ENCODE assay signal across 8 cellular contexts in genomic region chr9:113682297-113682771, GRCh38.
A peak's percentile ranks its signal among the peaks of the same experiment; 100 is the strongest.
DNase-seq lines count a peak whose midpoint lies in the region; ATAC-seq, FAIRE-seq and TF ChIP-seq lines count a peak whose summit lies in the region.

No MANE protein-coding gene starts in this region.

- peak overlapping the region in 1 of 3 experiments; percentile 25; a peak in 1 of 6 replicates for H3K4me3 ChIP-seq in HepG2 (replicated peaks in 1 of 3; ENCODE audit: insufficient read depth in 1 of 3, low read depth in 2 of 3, low read length in 3 of 3)

- FAIRE-seq in HepG2 (lab: Jason Lieb, UNC), result peak; percentile 96

- TF ChIP-seq POLR2A in HepG2 (IDR thresholded peaks at IDR 0.05; ENCODE audit: insufficient read depth in 1 of 2, low read depth in 2 of 2, low read length in 2 of 2), result no peak

- no peaks in the 10 kb centered on the region for H4K20me1 ChIP-seq in HepG2 (ENCODE audit: insufficient read depth, low read length)

- 3% methylated on average over 9 of the region's 9 CpGs for WGBS in HepG2 (ENCODE audit: low lambda C conversion rate)

- intact Hi-C loops in HepG2 (cut with micrococcal nuclease; ENCODE audit: unreplicated experiment), result loop anchor here (1.0 kb wide), 1 partner anchor 365 kb away; no protein-coding TSS in a partner anchor

- no peaks in the 10 kb centered on the region for H3K9me3 ChIP-seq in HepG2 (ENCODE audit: low read length)

- H3K27me3 ChIP-seq in HepG2 (ENCODE audit: control insufficient read depth in 1 of 2, insufficient read depth in 2 of 2, low read length in 2 of 2), result peaks cover 6 to 49% of the 10 kb centered on the region in 2 experiments; a peak in 3 of 5 replicates

- DNase-seq in NCI-H2107 treated with DMSO at 0.1 percent for 48 hours (lab: John Stamatoyannopoulos, UW; ENCODE audit: unreplicated experiment) (peak; percentile 13), NCI-H2107 (lab: John Stamatoyannopoulos, UW) (no peak), NCI-H146 (lab: John Stamatoyannopoulos, UW) (peak; percentile 16), UCSD-AML1 (lab: John Stamatoyannopoulos, UW; ENCODE audit: unreplicated experiment) (peak; percentile 66), dermis microvascular lymphatic vessel endothelial cell (ENCODE audit: low read depth in 2 of 2) (peak; percentile 59 to 70), HepG2 (ENCODE audit: low spot score) (peak; percentile 76)
- peak in 2 of 3 experiments; percentile 5 to 15 for DNase-seq in stimulated activated CD4-positive, alpha-beta T cell treated with anti-CD3 and anti-CD28 coated beads, TNF-alpha, amount 100 ng/mL, for 4 hours (ENCODE audit: low read depth in 3 of 3)

- ATAC-seq in HepG2 (peak; percentile 84), GM18861 (IDR thresholded peaks at IDR 0.05; ENCODE audit: unreplicated experiment) (no peak)

- POLR2A ChIA-PET in HepG2 (lab: Yijun Ruan, JAX), result no interaction called here

- H3K36me3 ChIP-seq in HepG2 (replicated peaks in 1 of 2; ENCODE audit: control insufficient read depth in 1 of 2, insufficient read depth in 2 of 2, low read length in 2 of 2), result no peaks in the 10 kb centered on the region

- in situ Hi-C loops in HepG2 (cut with HindIII; ENCODE audit: extremely low pct_ligation_motif_present, low pct_unique_long_range_greater_than_20kb), result no loop called here

- peak; percentile 58; the same call in 1 of the 2 replicates for TF ChIP-seq RAD21 in HepG2 (CRISPR knock-in tag; IDR thresholded peaks at IDR 0.05)

- peaks cover 10% of the 10 kb centered on the region; the same call in 1 of the 2 replicates for H3K4me1 ChIP-seq in HepG2 (ENCODE audit: insufficient read depth, low read length)

- CTCF ChIA-PET in HepG2 (lab: Yijun Ruan, JAX; ENCODE audit: low intra/inter-chr PET ratio, low total read pairs), result interaction anchor here (1.8 kb wide), 1 partner anchor 55 kb away, joined by 6 read pairs; no protein-coding TSS in a partner anchor

- no TSS peak for BruUV-seq in HepG2 (replicated peaks; lab: Mats Ljungman, UMichigan)

- TF ChIP-seq CTCF in HepG2 (CRISPR knock-in tag; IDR thresholded peaks at IDR 0.05), result peak; percentile 87

- H3K9ac ChIP-seq in HepG2 (ENCODE audit: insufficient read depth, low read depth, low read length), result no peak overlapping the region

- TF ChIP-seq EP300 in HepG2 (IDR thresholded peaks at IDR 0.05; ENCODE audit: low read depth in 2 of 2, low read length in 2 of 2), result no peak
- no peak for TF ChIP-seq EP300 in HepG2 (CRISPR knock-in tag; IDR thresholded peaks at IDR 0.05; ENCODE audit: borderline replicate concordance)

- no peak overlapping the region for H2AFZ ChIP-seq in HepG2 (ENCODE audit: low read length)

- peak overlapping the region; percentile 48; the same call in 1 of the 2 replicates for H3K4me2 ChIP-seq in HepG2 (ENCODE audit: low read depth, low read length)

- H3K79me2 ChIP-seq in HepG2 (ENCODE audit: insufficient read depth, low read length), result no peaks in the 10 kb centered on the region

- no peak overlapping the region for H3K27ac ChIP-seq in HepG2 (ENCODE audit: extremely low read length, insufficient read depth, low read length)

TF ChIP-seq in HepG2, 621 proteins besides CTCF, POLR2A, EP300 and RAD21 (continues in another document):
- TF ChIP-seq BCL6 (CRISPR knock-in tag; IDR thresholded peaks at IDR 0.05) (peak; percentile 24; the same call in 1 of the 2 replicates), IKZF5 (CRISPR knock-in tag; IDR thresholded peaks at IDR 0.05) (peak; percentile 60; the same call in 1 of the 2 replicates), STAG1 (CRISPR knock-in tag; IDR thresholded peaks at IDR 0.05) (peak; percentile 77), ELF1 (CRISPR knock-in tag; IDR thresholded peaks at IDR 0.05) (peak; percentile 63), GATAD1 (CRISPR knock-in tag; IDR thresholded peaks at IDR 0.05) (0 out of 2 replicates have a peak, but pooled peaks have one; percentile 19), ZBTB33 (CRISPR knock-in tag; IDR thresholded peaks at IDR 0.05) (0 out of 2 replicates have a peak, but pooled peaks have one; percentile 22), ZNF792 (CRISPR knock-in tag; IDR thresholded peaks at IDR 0.05) (0 out of 2 replicates have a peak, but pooled peaks have one; percentile 50), CEBPG (CRISPR knock-in tag; IDR thresholded peaks at IDR 0.05) (0 out of 2 replicates have a peak, but pooled peaks have one; percentile 3), KLF16 (CRISPR knock-in tag; IDR thresholded peaks at IDR 0.05) (peak in 1 of 2 experiments; percentile 54; a peak in 1 of 4 replicates), IRF2 (CRISPR knock-in tag; IDR thresholded peaks at IDR 0.05) (peak; percentile 33; the same call in 1 of the 2 replicates), SKI (IDR thresholded peaks at IDR 0.05; ENCODE audit: partially characterized antibody) (peak; percentile 47), FOXP4 (CRISPR knock-in tag; IDR thresholded peaks at IDR 0.05) (no peak), PPARG (CRISPR knock-in tag; conservative IDR thresholded peaks at IDR 0.05) (0 out of 2 replicates have a peak, but pooled peaks have one; percentile 23), E2F1 (CRISPR knock-in tag; IDR thresholded peaks at IDR 0.05) (no peak), ZGPAT (CRISPR knock-in tag; IDR thresholded peaks at IDR 0.05) (peak; percentile 51; the same call in 1 of the 2 replicates), GATAD2A (CRISPR knock-in tag; IDR thresholded peaks at IDR 0.05) (peak; percentile 51; the same call in 1 of the 2 replicates), SOX5 (CRISPR knock-in tag; IDR thresholded peaks at IDR 0.05; ENCODE audit: borderline replicate concordance) (0 out of 2 replicates have a peak, but pooled peaks have one; percentile 10), TBX2 (CRISPR knock-in tag; IDR thresholded peaks at IDR 0.05; ENCODE audit: borderline replicate concordance) (peak; percentile 75), KAT8 (CRISPR knock-in tag; IDR thresholded peaks at IDR 0.05) (0 out of 2 replicates have a peak, but pooled peaks have one; percentile 32)
